9 cellular contexts compared by ENCODE assay signal in the genomic region with DNA sequence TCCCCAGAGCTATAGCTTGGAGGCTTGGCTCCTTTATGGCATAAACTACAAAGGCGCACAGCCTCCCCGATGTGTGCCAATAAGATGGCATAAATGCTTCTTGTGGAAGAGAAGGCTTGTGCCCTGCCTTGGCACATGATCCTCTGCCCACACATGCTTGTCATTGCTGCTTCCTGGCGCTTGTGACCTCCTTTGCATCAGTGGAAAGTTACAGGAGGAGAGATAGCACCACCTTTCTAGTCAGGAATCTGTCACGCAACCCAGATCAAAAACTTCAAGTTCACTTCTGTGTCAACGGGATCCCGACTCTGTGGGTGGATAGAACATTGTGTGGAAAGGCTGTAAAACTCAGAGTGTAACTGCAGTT.
A peak's percentile ranks its signal among the peaks of the same experiment; 100 is the strongest.
DNase-seq lines count a peak whose midpoint lies in the region; ATAC-seq and TF ChIP-seq lines count a peak whose summit lies in the region.
"Had no signal": no experiment of that assay in that cellular context is flagged by ENCODE, and none has a peak within 500 bp of the region (broad histone marks: within the 10 kb centered on the region; RNA-seq: fewer than 3 reads in every experiment).

No MANE protein-coding gene starts in this region.

- H3K27ac ChIP-seq in CD8-positive, alpha-beta T cell (ENCODE audit: low read depth, low read length): peak overlapping the region; percentile 5

- intact Hi-C loops in CD8-positive, alpha-beta T cell (cut with DNase I, micrococcal nuclease): no loop called here

- peak overlapping the region; percentile 2 for H3K4me3 Mint-ChIP-seq in CD8-positive, alpha-beta T cell
- no peak overlapping the region for H3K4me3 Mint-ChIP-seq in activated CD8-positive, alpha-beta T cell treated with anti-CD3 and anti-CD28 coated beads, Interleukin-2, amount 10 ng/mL, durations not matched to agents 7 days and 5 days

- peaks cover 90% of the 10 kb centered on the region for H3K4me1 Mint-ChIP-seq in CD8-positive, alpha-beta T cell (ENCODE audit: low read depth)
- H3K4me1 Mint-ChIP-seq in activated CD8-positive, alpha-beta T cell treated with anti-CD3 and anti-CD28 coated beads, Interleukin-2, amount 10 ng/mL, durations not matched to agents 7 days and 5 days (ENCODE audit: low read depth): peaks cover 80% of the 10 kb centered on the region

- no peaks in the 10 kb centered on the region for H3K27me3 ChIP-seq in CD8-positive, alpha-beta T cell (ENCODE audit: insufficient read depth, low read length)

- H3K27me3 Mint-ChIP-seq in CD8-positive, alpha-beta T cell (ENCODE audit: low read depth): no peaks in the 10 kb centered on the region
- H3K27me3 Mint-ChIP-seq in activated CD8-positive, alpha-beta T cell treated with anti-CD3 and anti-CD28 coated beads, Interleukin-2, amount 10 ng/mL, durations not matched to agents 7 days and 5 days (ENCODE audit: low read depth): no peaks in the 10 kb centered on the region

- H3K9me3 Mint-ChIP-seq in CD8-positive, alpha-beta T cell: no peaks in the 10 kb centered on the region
- H3K9me3 Mint-ChIP-seq in activated CD8-positive, alpha-beta T cell treated with anti-CD3 and anti-CD28 coated beads, Interleukin-2, amount 10 ng/mL, durations not matched to agents 7 days and 5 days (ENCODE audit: insufficient read depth): no peaks in the 10 kb centered on the region

- DNase-seq in CD8-positive, alpha-beta T cell: peak in 2 of 7 experiments; percentile 37 to 39
- DNase-seq in activated CD8-positive, alpha-beta T cell treated with anti-CD3 and anti-CD28 coated beads, Interleukin-2, amount 10 ng/mL, durations not matched to agents 7 days and 5 days: no peak
- DNase-seq in epithelial cell of esophagus (ENCODE audit: low read depth): peak; percentile 41
- DNase-seq in stimulated activated CD4-positive, alpha-beta T cell treated with anti-CD3 and anti-CD28 coated beads, Interleukin-12 subunit alpha, Interleukin-12 subunit beta, amount 100 ng/mL, for 4 hours: peak; percentile 50
- no peak for DNase-seq in HuH-7.5 (ENCODE audit: low spot score)
- DNase-seq in kidney glomerular epithelial cell (lab: John Stamatoyannopoulos, UW): no peak
- DNase-seq in dermis blood vessel endothelial cell: no peak
- DNase-seq in RKO (ENCODE audit: low spot score): no peak
- DNase-seq: NCI-H526 had no signal

- ATAC-seq in CD8-positive, alpha-beta T cell: peak; percentile 52
- ATAC-seq in activated CD8-positive, alpha-beta T cell treated with anti-CD3 and anti-CD28 coated beads, Interleukin-2, amount 10 ng/mL, durations not matched to agents 7 days and 5 days: peak; percentile 51

- H3K4me3 ChIP-seq in CD8-positive, alpha-beta T cell (ENCODE audit: low read depth, low read length): no peak overlapping the region
- H3K4me3 ChIP-seq in epithelial cell of esophagus (ENCODE audit: low read length): no peak overlapping the region

- no peaks in the 10 kb centered on the region for H3K9me3 ChIP-seq in CD8-positive, alpha-beta T cell (ENCODE audit: low read length)

- no peak for TF ChIP-seq CTCF in CD8-positive, alpha-beta T cell (IDR thresholded peaks at IDR 0.05)
- no peak for TF ChIP-seq CTCF in epithelial cell of esophagus (IDR thresholded peaks at IDR 0.05; ENCODE audit: insufficient read depth, low read depth, low read length, missing control alignments)

- POLR2A ChIA-PET in CD8-positive, alpha-beta T cell (lab: Charles Lee): interaction anchor here (0.9 kb wide), 1 partner anchor 34 kb away, joined by 3 read pairs; no protein-coding TSS in a partner anchor
- POLR2A ChIA-PET in activated CD8-positive, alpha-beta T cell treated with anti-CD3 and anti-CD28 coated beads, Interleukin-2, amount 10 ng/mL, durations not matched to agents 7 days and 5 days (lab: Charles Lee): interaction anchor here (1.2 to 1.5 kb wide), 3 partner anchors 10 to 184 kb away, joined by 3 to 5 read pairs (median 3); partner anchors contain the start of gene HIF1A

- CTCF ChIA-PET in CD8-positive, alpha-beta T cell (lab: Charles Lee): interaction anchor here (2.4 kb wide), 1 partner anchor 35 kb away, joined by 8 read pairs; no protein-coding TSS in a partner anchor
- CTCF ChIA-PET in activated CD8-positive, alpha-beta T cell treated with anti-CD3 and anti-CD28 coated beads, Interleukin-2, amount 10 ng/mL, durations not matched to agents 7 days and 5 days (lab: Charles Lee): interaction anchor here (0.7 to 3.2 kb wide), 5 partner anchors 13 to 326 kb away, joined by 3 to 14 read pairs (median 10); partner anchors contain the start of gene HIF1A

- H3K4me1 ChIP-seq in CD8-positive, alpha-beta T cell (ENCODE audit: insufficient read depth, low read length): peaks cover 83% of the 10 kb centered on the region

- H3K27ac Mint-ChIP-seq in CD8-positive, alpha-beta T cell: peak overlapping the region; percentile 91
- H3K27ac Mint-ChIP-seq in activated CD8-positive, alpha-beta T cell treated with anti-CD3 and anti-CD28 coated beads, Interleukin-2, amount 10 ng/mL, durations not matched to agents 7 days and 5 days: peak overlapping the region; percentile 75

- peaks cover 89% of the 10 kb centered on the region for H3K36me3 Mint-ChIP-seq in CD8-positive, alpha-beta T cell
- H3K36me3 Mint-ChIP-seq in activated CD8-positive, alpha-beta T cell treated with anti-CD3 and anti-CD28 coated beads, Interleukin-2, amount 10 ng/mL, durations not matched to agents 7 days and 5 days (ENCODE audit: low read depth): peaks cover 78% of the 10 kb centered on the region

- H3K36me3 ChIP-seq in CD8-positive, alpha-beta T cell (ENCODE audit: insufficient read depth, low read length): peaks cover 29% of the 10 kb centered on the region

Comparison
In these comparisons a context has a peak if more than half of its experiments do, and no peak if none do; other contexts are left out.
1. DNase-seq: peak in epithelial cell of esophagus (single experiment) and stimulated activated CD4-positive, alpha-beta T cell treated with anti-CD3 and anti-CD28 coated beads, Interleukin-12 subunit alpha, Interleukin-12 subunit beta, amount 100 ng/mL, for 4 hours (single experiment); none in activated CD8-positive, alpha-beta T cell treated with anti-CD3 and anti-CD28 coated beads, Interleukin-2, amount 10 ng/mL, durations not matched to agents 7 days and 5 days (single experiment), HuH-7.5 (single experiment), kidney glomerular epithelial cell (single experiment), dermis blood vessel endothelial cell (single experiment) and RKO (single experiment).